Comparison of ENCODE assay signal across 22 cellular contexts in the genomic region with DNA sequence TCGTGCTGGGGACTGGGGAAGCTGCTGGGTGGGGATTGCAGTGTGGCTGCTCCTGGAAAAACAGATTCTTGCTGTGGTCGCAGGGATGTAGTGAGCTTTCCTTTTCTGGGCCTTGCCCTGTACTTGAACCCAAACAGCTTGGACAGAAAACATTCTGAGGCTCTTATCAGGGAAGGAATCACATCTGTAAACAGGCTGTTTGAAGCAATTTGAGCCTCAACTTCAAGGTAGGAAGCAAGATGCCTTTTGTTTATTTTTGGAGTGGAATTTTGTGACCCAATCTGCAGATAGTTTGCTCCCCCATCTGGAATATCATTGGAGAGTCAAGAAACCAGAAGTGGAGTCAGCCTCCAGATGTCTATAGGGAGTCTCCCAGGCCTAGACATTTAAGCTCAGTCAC.
DNase-seq lines count a peak whose midpoint lies in the region; ATAC-seq and TF ChIP-seq lines count a peak whose summit lies in the region.
"Had no signal": no experiment of that assay in that cellular context is flagged by ENCODE, and none has a peak within 500 bp of the region (broad histone marks: within the 10 kb centered on the region; RNA-seq: fewer than 3 reads in every experiment).

No MANE protein-coding gene starts in this region.

- no peak overlapping the region for H3K4ac ChIP-seq in mesenchymal stem cell (ENCODE audit: low read depth in 1 of 2, low read length in 2 of 2)

- no peak overlapping the region for H3K18ac ChIP-seq in mesenchymal stem cell (ENCODE audit: low read depth in 1 of 2, low read length in 2 of 2)

- no peaks in the 10 kb centered on the region for H3K9me3 ChIP-seq in mesenchymal stem cell (ENCODE audit: control insufficient read depth, low read length)
- H3K9me3 ChIP-seq: MG63 had no signal

- no peak overlapping the region for H2BK12ac ChIP-seq in mesenchymal stem cell (ENCODE audit: low read length in 2 of 2)

- no peak overlapping the region for H3K4me2 ChIP-seq in mesenchymal stem cell (ENCODE audit: low read length, poor library complexity, severe bottlenecking)

- H4K91ac ChIP-seq in mesenchymal stem cell (ENCODE audit: low read length): no peak overlapping the region

- no peak overlapping the region for H3K9ac ChIP-seq in mesenchymal stem cell (ENCODE audit: low read length)

- H3K23ac ChIP-seq in mesenchymal stem cell (ENCODE audit: low read length in 2 of 2): no peak overlapping the region

- no peak overlapping the region for H3K14ac ChIP-seq in mesenchymal stem cell (ENCODE audit: low read length in 2 of 2)

- H2BK5ac ChIP-seq in mesenchymal stem cell (ENCODE audit: low read depth, low read length, poor library complexity, severe bottlenecking): no peak overlapping the region

- no peak overlapping the region for H3K27ac ChIP-seq in mesenchymal stem cell (ENCODE audit: low read length, poor library complexity, severe bottlenecking)

- H2BK120ac ChIP-seq in mesenchymal stem cell (ENCODE audit: low read depth, low read length): no peak overlapping the region

- ATAC-seq in GM21381 (IDR thresholded peaks at IDR 0.05; ENCODE audit: unreplicated experiment): no peak
- ATAC-seq in GM19395 (IDR thresholded peaks at IDR 0.05; ENCODE audit: unreplicated experiment): no peak
- ATAC-seq: Right ventricle myocardium inferior had no signal

- no peak overlapping the region for H2AK5ac ChIP-seq in mesenchymal stem cell (ENCODE audit: low read length, severe bottlenecking)

- H2BK15ac ChIP-seq in mesenchymal stem cell (ENCODE audit: low read depth, poor library complexity, severe bottlenecking): no peak overlapping the region

- H4K8ac ChIP-seq in mesenchymal stem cell (ENCODE audit: low read length): no peak overlapping the region

- H3K27me3 ChIP-seq in mesenchymal stem cell (ENCODE audit: control insufficient read depth in 1 of 2, insufficient read depth in 1 of 2, low read length in 2 of 2): peaks cover 0 to 9% of the 10 kb centered on the region in 2 experiments
- H3K27me3 ChIP-seq: MG63 had no signal

- H3K79me1 ChIP-seq in mesenchymal stem cell (replicated peaks; ENCODE audit: low read length, poor library complexity, severe bottlenecking): no peaks in the 10 kb centered on the region

- no peak overlapping the region for H2AFZ ChIP-seq in mesenchymal stem cell (ENCODE audit: low read depth, low read length)

- no peaks in the 10 kb centered on the region for H3K4me1 ChIP-seq in mesenchymal stem cell (ENCODE audit: control insufficient read depth, insufficient read depth, low read depth, low read length)

- DNase-seq in NCI-H146 (lab: John Stamatoyannopoulos, UW) (peak; percentile 35), NCI-H146 treated with DMSO at 0.1 percent for 48 hours (lab: John Stamatoyannopoulos, UW; ENCODE audit: unreplicated experiment) (no peak), M059J (ENCODE audit: low read depth) (peak; percentile 53), choroid plexus epithelial cell (ENCODE audit: low read depth) (peak; percentile 62), mesenchymal stem cell (peak; percentile 66), epidermal melanocyte (ENCODE audit: insufficient read length, low spot score) (no peak)
- DNase-seq: ACHN; AML-193; C1 segment of cervical spinal cord; CD8-positive, alpha-beta memory T cell; GDM1; Kasumi-1; MG63; NCI-H1048; NCI-H1417 treated with DMSO at 0.1 percent for 48 hours; NCI-H1930; NCI-H226; NCI-H510A treated with DMSO at 0.1 percent for 48 hours; OCI-M1 had no signal

- H3K36me3 ChIP-seq in mesenchymal stem cell (ENCODE audit: control insufficient read depth in 1 of 2, insufficient read depth in 2 of 2, low read depth in 1 of 2, low read length in 2 of 2): no peaks in the 10 kb centered on the region
- H3K36me3 ChIP-seq: MG63 had no signal

- no peak for TF ChIP-seq CTCF in choroid plexus epithelial cell (conservative IDR thresholded peaks at IDR 0.05; ENCODE audit: low read depth, low read length)

- WGBS in mesenchymal stem cell: 15% methylated on average over 2 of the region's 2 CpGs

- H3K4me3 ChIP-seq in choroid plexus epithelial cell (ENCODE audit: low read depth, low read length): no peak overlapping the region
- H3K4me3 ChIP-seq in mesenchymal stem cell (ENCODE audit: insufficient read depth in 1 of 2, low read depth in 1 of 2, low read length in 2 of 2): no peak overlapping the region
- H3K4me3 ChIP-seq: MG63 had no signal

Comparison
In these comparisons a context has a peak if more than half of its experiments do, and no peak if none do; other contexts are left out.
1. DNase-seq: peak in NCI-H146 (single experiment), M059J (single experiment), choroid plexus epithelial cell (single experiment) and mesenchymal stem cell (single experiment); none in NCI-H146 treated with DMSO at 0.1 percent for 48 hours (single experiment) and epidermal melanocyte (single experiment).